1 cellular context compared by ENCODE assay signal in the genomic region with DNA sequence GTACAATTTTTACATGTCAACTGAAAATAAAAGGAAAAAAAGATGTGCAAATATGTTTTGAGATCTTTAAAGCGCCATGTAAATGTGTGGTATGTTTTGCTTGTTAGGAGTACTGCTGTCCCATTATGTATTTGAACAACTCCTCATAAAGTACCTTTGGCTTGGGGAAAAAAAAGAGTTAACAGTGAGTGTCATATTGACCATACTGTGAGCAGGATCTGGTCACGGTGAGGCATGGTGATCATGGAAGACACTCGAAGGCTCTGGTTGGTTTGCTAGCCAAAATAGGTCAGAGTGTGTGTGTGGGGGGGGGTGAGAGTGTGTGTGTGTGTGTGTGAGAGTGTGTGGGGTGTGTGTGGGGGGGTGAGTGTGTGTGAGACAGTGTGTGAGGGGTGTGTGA.
A peak's percentile ranks its signal among the peaks of the same experiment; 100 is the strongest.
TF ChIP-seq lines count a peak whose summit lies in the region.

No MANE protein-coding gene starts in this region.

TF ChIP-seq in HepG2, 621 proteins besides CTCF, POLR2A, EP300 and RAD21:
- no peak for TF ChIP-seq ZNF549 (CRISPR knock-in tag; IDR thresholded peaks at IDR 0.05)
- no peak for TF ChIP-seq GLI4 (CRISPR knock-in tag; IDR thresholded peaks at IDR 0.05; ENCODE audit: borderline replicate concordance)
- no peak for TF ChIP-seq ZNF672 (CRISPR knock-in tag; IDR thresholded peaks at IDR 0.05)
- no peak for TF ChIP-seq HNRNPL (IDR thresholded peaks at IDR 0.05; ENCODE audit: low read depth, low read length)
- no peak for TF ChIP-seq ZFAT (CRISPR knock-in tag; conservative IDR thresholded peaks at IDR 0.05)
- TF ChIP-seq ZNF652 (CRISPR knock-in tag; IDR thresholded peaks at IDR 0.05; ENCODE audit: borderline replicate concordance, low read depth) = peak; percentile 71
- TF ChIP-seq ZNF180 (CRISPR knock-in tag; IDR thresholded peaks at IDR 0.05; ENCODE audit: borderline replicate concordance, low read depth) = no peak
- TF ChIP-seq ISX (CRISPR knock-in tag; conservative IDR thresholded peaks at IDR 0.05) = no peak
